ENCODE assay signal across 17 cellular contexts in the genomic region with DNA sequence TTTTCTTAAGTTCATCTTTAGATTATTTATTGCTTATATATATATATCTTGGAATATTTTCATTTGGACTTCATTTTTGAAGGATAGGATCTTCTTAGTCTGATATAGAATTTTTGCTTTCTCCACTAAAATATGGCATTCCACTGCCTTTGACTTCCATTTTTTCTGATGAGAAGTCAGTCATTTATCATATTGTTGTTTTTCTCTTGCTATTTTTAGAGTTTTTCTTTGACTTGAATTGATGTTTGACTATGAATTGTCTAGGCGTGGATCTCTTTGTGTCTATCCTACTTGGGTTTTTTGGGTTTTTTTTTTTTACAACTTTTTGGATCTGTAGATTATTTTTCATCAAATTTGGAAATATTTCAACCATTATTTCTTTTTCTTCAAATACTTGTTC.
"Had no signal": no experiment of that assay in that cellular context is flagged by ENCODE, and none has a peak within 500 bp of the region (broad histone marks: within the 10 kb centered on the region; RNA-seq: fewer than 3 reads in every experiment).

No MANE protein-coding gene starts in this region.

- H3K27ac ChIP-seq: epithelial cell of prostate, esophagus muscularis mucosa, sigmoid colon, skin epidermis, stomach had no signal

- ATAC-seq: effector memory CD8-positive, alpha-beta T cell; left colon; left ventricle myocardium superior had no signal

- H3K27me3 Mint-ChIP-seq: dendritic cell treated with granulocyte-macrophage colony-stimulating factor and Interleukin-4, amounts not matched to agents 40 ng/mL and 50 ng/mL, for 4 days; effector memory CD8-positive, alpha-beta T cell; naive B cell had no signal

- DNase-seq: effector memory CD8-positive, alpha-beta T cell; immature natural killer cell; left colon; left ventricle myocardium superior; mesendoderm; naive B cell; nephron progenitor cell; sigmoid colon; stimulated activated CD4-positive, alpha-beta T cell treated with anti-CD3 and anti-CD28 coated beads, Interleukin-12 subunit alpha, Interleukin-12 subunit beta, amount 100 ng/mL, for 4 hours; stimulated activated naive CD4-positive, alpha-beta T cell; stomach; trophoblast cell had no signal

- H3K4me3 ChIP-seq: esophagus muscularis mucosa, lung, sigmoid colon, skin epidermis, stomach had no signal

- H3K36me3 ChIP-seq: esophagus muscularis mucosa, sigmoid colon, stomach had no signal

- H3K9me3 ChIP-seq: esophagus muscularis mucosa, sigmoid colon, stomach had no signal

- H3K4me3 Mint-ChIP-seq: dendritic cell treated with granulocyte-macrophage colony-stimulating factor and Interleukin-4, amounts not matched to agents 40 ng/mL and 50 ng/mL, for 4 days; effector memory CD8-positive, alpha-beta T cell; immature natural killer cell; nephron progenitor cell had no signal

- H3K27me3 ChIP-seq: esophagus muscularis mucosa, sigmoid colon, stomach had no signal

- H3K27ac Mint-ChIP-seq: dendritic cell treated with granulocyte-macrophage colony-stimulating factor and Interleukin-4, amounts not matched to agents 40 ng/mL and 50 ng/mL, for 4 days; effector memory CD8-positive, alpha-beta T cell; immature natural killer cell; nephron progenitor cell had no signal

- H3K9me3 Mint-ChIP-seq: effector memory CD8-positive, alpha-beta T cell; immature natural killer cell had no signal
